In genomic region chr14:73432124-73432523, GRCh38 we compare ENCODE assay signal across 17 cellular contexts. TPM values are rescaled to one million over a fixed set of nuclear protein-coding genes. Genes with fewer than 3 reads are reported as not detected.
DNase-seq lines count a peak whose midpoint lies in the region; ATAC-seq, FAIRE-seq and TF ChIP-seq lines count a peak whose summit lies in the region.
"Had no signal": no experiment of that assay in that cellular context is flagged by ENCODE, and none has a peak within 500 bp of the region (broad histone marks: within the 10 kb centered on the region; RNA-seq: fewer than 3 reads in every experiment).

No MANE protein-coding gene starts in this region.

- ATAC-seq in HepG2 = no peak
- ATAC-seq in right lobe of liver = no peak
- no peak for ATAC-seq in foreskin keratinocyte
- ATAC-seq in upper lobe of right lung = no peak
- no peak for ATAC-seq in GM21360 (IDR thresholded peaks at IDR 0.05; ENCODE audit: unreplicated experiment)
- ATAC-seq: CD8-positive, alpha-beta T cell had no signal

- CTCF ChIA-PET in HepG2 (lab: Yijun Ruan, JAX; ENCODE audit: low intra/inter-chr PET ratio, low total read pairs) (no interaction called here), OCI-LY7 (lab: Charles Lee; ENCODE audit: unreplicated experiment) (no interaction called here)

- TF ChIP-seq POLR2A in HepG2 (IDR thresholded peaks at IDR 0.05; ENCODE audit: insufficient read depth in 1 of 2, low read depth in 2 of 2, low read length in 2 of 2) = no peak
- no peak for TF ChIP-seq POLR2A in right lobe of liver (IDR thresholded peaks at IDR 0.05)

- H3K27me3 ChIP-seq in HepG2 (ENCODE audit: control insufficient read depth in 1 of 2, insufficient read depth in 2 of 2, low read length in 2 of 2) = no peaks in the 10 kb centered on the region
- no peaks in the 10 kb centered on the region for H3K27me3 ChIP-seq in right lobe of liver
- H3K27me3 ChIP-seq in foreskin keratinocyte = no peaks in the 10 kb centered on the region
- no peaks in the 10 kb centered on the region for H3K27me3 ChIP-seq in upper lobe of right lung
- H3K27me3 ChIP-seq: BLaER1 had no signal

- no peak overlapping the region for H3K9ac ChIP-seq in HepG2 (ENCODE audit: insufficient read depth, low read depth, low read length)
- H3K9ac ChIP-seq: BLaER1, GM23248, KMS-11 had no signal

- DNase-seq in HepG2 (ENCODE audit: low spot score) (no peak), right lobe of liver (no peak), OCI-LY7 (ENCODE audit: low spot score) (no peak), foreskin keratinocyte (no peak), urothelium cell line (ENCODE audit: low spot score) (no peak), upper lobe of right lung (no peak), iPS-NIHi7 (ENCODE audit: extremely low spot score) (no peak)
- DNase-seq: Calu3; CD8-positive, alpha-beta T cell; GM23248 had no signal

- no TSS peak for BruUV-seq in HepG2 (replicated peaks; lab: Mats Ljungman, UMichigan)
- TSS peak; percentile 45 for BruUV-seq in OCI-LY7 (replicated peaks; lab: Mats Ljungman, UMichigan)

- POLR2A ChIA-PET in HepG2 (lab: Yijun Ruan, JAX) (interaction anchor here (1.0 kb wide), 1 partner anchor 30 kb away, joined by 4 read pairs; no protein-coding TSS in a partner anchor), OCI-LY7 (lab: Charles Lee) (interaction anchor here (1.2 kb wide), 1 partner anchor 12 kb away, joined by 4 read pairs; no protein-coding TSS in a partner anchor)

- H3K4me2 ChIP-seq in HepG2 (ENCODE audit: low read depth, low read length) (no peak overlapping the region; the same call in 1 of the 2 replicates), OCI-LY7 (ENCODE audit: low read length) (no peak overlapping the region)
- H3K4me2 ChIP-seq: BLaER1, KMS-11 had no signal

- in situ Hi-C loops in HepG2 (cut with HindIII; ENCODE audit: extremely low pct_ligation_motif_present, low pct_unique_long_range_greater_than_20kb) = no loop called here

- H3K9me3 ChIP-seq in HepG2 (ENCODE audit: low read length) (no peaks in the 10 kb centered on the region), right lobe of liver (no peaks in the 10 kb centered on the region), OCI-LY7 (ENCODE audit: low read length) (no peaks in the 10 kb centered on the region), upper lobe of right lung (no peaks in the 10 kb centered on the region)
- H3K9me3 ChIP-seq: BLaER1, HAP-1 had no signal

- H4K20me1 ChIP-seq in HepG2 (ENCODE audit: insufficient read depth, low read length) (peaks cover 4% of the 10 kb centered on the region; the same call in 1 of the 2 replicates), OCI-LY7 (ENCODE audit: insufficient read depth, low read length) (no peaks in the 10 kb centered on the region)

- H3K36me3 ChIP-seq in HepG2 (replicated peaks in 1 of 2; ENCODE audit: control insufficient read depth in 1 of 2, insufficient read depth in 2 of 2, low read length in 2 of 2) (no peaks in the 10 kb centered on the region; a peak in 1 of 5 replicates), right lobe of liver (no peaks in the 10 kb centered on the region), OCI-LY7 (ENCODE audit: insufficient read depth, low read length) (no peaks in the 10 kb centered on the region), upper lobe of right lung (no peaks in the 10 kb centered on the region)
- H3K36me3 ChIP-seq: BLaER1, HAP-1 had no signal

- TF ChIP-seq EP300 in HepG2 (IDR thresholded peaks at IDR 0.05; ENCODE audit: low read depth in 2 of 2, low read length in 2 of 2) (no peak), HepG2 (CRISPR knock-in tag; IDR thresholded peaks at IDR 0.05; ENCODE audit: borderline replicate concordance) (no peak)

- intact Hi-C loops in HepG2 (cut with micrococcal nuclease; ENCODE audit: unreplicated experiment) = no loop called here
- intact Hi-C loops in right lobe of liver (cut with DNase I) = no loop called here
- intact Hi-C loops in OCI-LY7 (cut with micrococcal nuclease; ENCODE audit: unreplicated experiment) = no loop called here
- intact Hi-C loops in upper lobe of right lung (cut with DNase I) = no loop called here

- peaks cover 55% of the 10 kb centered on the region for H3K79me2 ChIP-seq in HepG2 (ENCODE audit: insufficient read depth, low read length)
- H3K79me2 ChIP-seq in OCI-LY7 (ENCODE audit: insufficient read depth, low read depth, low read length) = peaks cover 5% of the 10 kb centered on the region

- H3K4me1 ChIP-seq in HepG2 (ENCODE audit: insufficient read depth, low read length) = peaks cover 52% of the 10 kb centered on the region
- peaks cover 0 to 40% (median 9%) of the 10 kb centered on the region in 4 donors for H3K4me1 ChIP-seq in right lobe of liver
- H3K4me1 ChIP-seq in OCI-LY7 (ENCODE audit: insufficient read depth, low read length, poor library complexity, severe bottlenecking) = peaks cover 6% of the 10 kb centered on the region
- H3K4me1 ChIP-seq in foreskin keratinocyte = no peaks in the 10 kb centered on the region
- H3K4me1 ChIP-seq in upper lobe of right lung = peaks cover 10% of the 10 kb centered on the region
- H3K4me1 ChIP-seq: HAP-1 had no signal

- H3K9me2 ChIP-seq in OCI-LY7 (ENCODE audit: insufficient read depth, low read length) = no peaks in the 10 kb centered on the region

- no peak overlapping the region for H3K27ac ChIP-seq in HepG2 (ENCODE audit: extremely low read length, insufficient read depth, low read length)
- H3K27ac ChIP-seq in right lobe of liver = no peak overlapping the region
- H3K27ac ChIP-seq in OCI-LY7 (ENCODE audit: low read depth, low read length, poor library complexity, severe bottlenecking) = no peak overlapping the region
- peak overlapping the region; percentile 26 for H3K27ac ChIP-seq in foreskin keratinocyte
- H3K27ac ChIP-seq in upper lobe of right lung = no peak overlapping the region
- H3K27ac ChIP-seq: BLaER1, GM23248, KMS-11 had no signal

- no peak for FAIRE-seq in HepG2 (lab: Jason Lieb, UNC)
- FAIRE-seq in urothelium cell line (lab: Jason Lieb, UNC) = peak; percentile 53
- FAIRE-seq: G401.6, GM12891, GM19239 had no signal

- H3K4me3 ChIP-seq in HepG2 (replicated peaks in 1 of 3; ENCODE audit: insufficient read depth in 1 of 3, low read depth in 2 of 3, low read length in 3 of 3) (no peak overlapping the region), right lobe of liver (no peak overlapping the region), OCI-LY7 (ENCODE audit: low read depth, low read length, poor library complexity, severe bottlenecking) (no peak overlapping the region), upper lobe of right lung (no peak overlapping the region)
- H3K4me3 ChIP-seq: BLaER1, GM23248, HAP-1 had no signal

- TF ChIP-seq CTCF in HepG2 (CRISPR knock-in tag; IDR thresholded peaks at IDR 0.05) = no peak
- TF ChIP-seq CTCF in right lobe of liver (IDR thresholded peaks at IDR 0.05) = no peak
- TF ChIP-seq CTCF in OCI-LY7 (conservative IDR thresholded peaks at IDR 0.05; ENCODE audit: low read length) = no peak
- TF ChIP-seq CTCF in foreskin keratinocyte (conservative IDR thresholded peaks at IDR 0.05) = no peak
- TF ChIP-seq CTCF in upper lobe of right lung (IDR thresholded peaks at IDR 0.05) = no peak

- WGBS in HepG2 (ENCODE audit: low lambda C conversion rate) = 62% methylated on average over 3 of the region's 3 CpGs
- WGBS in right lobe of liver (ENCODE audit: insufficient coverage, low coverage, low lambda C conversion rate, missing lambda C conversion rate) = 40% methylated on average over 3 of the region's 3 CpGs

- TF ChIP-seq RAD21 in HepG2 (CRISPR knock-in tag; IDR thresholded peaks at IDR 0.05) = no peak

- H2AFZ ChIP-seq in HepG2 (ENCODE audit: low read length) (no peak overlapping the region), OCI-LY7 (ENCODE audit: low read length) (no peak overlapping the region)
- H2AFZ ChIP-seq: GM23248 had no signal

RNA-seq across cellular contexts. Expression of gene NUMB, which starts 26.2 kb away (rescaled TPM):
- total RNA-seq in HepG2 (2016; rRNA removed; fragmentation: Illumina TruSeq; extraction: Trizol) (20.3 and 27.7 TPM in 2 replicates), right lobe of liver (10 to 100 TPM; 28.3 to 48.4 (median 43.7) TPM), OCI-LY7 (2022) (81.1 and 87.8 TPM in 2 replicates), foreskin keratinocyte (42.5 and 42.6 TPM in 2 replicates), upper lobe of right lung (139 TPM)
- total RNA-seq in HepG2 (2016; cell fraction: cytosol; rRNA removed; fragmentation: Illumina TruSeq; extraction: Trizol; ENCODE audit: low read depth) = 5.7 and 8.8 TPM in 2 replicates
- total RNA-seq in HepG2 (2016; cell fraction: insoluble cytoplasmic fraction; rRNA removed; fragmentation: Illumina TruSeq; extraction: Trizol) = 22.2 and 31.9 TPM in 2 replicates
- 14.7 and 15.0 TPM in 2 replicates for total RNA-seq in HepG2 (2016; cell fraction: membrane; rRNA removed; fragmentation: Illumina TruSeq; extraction: Trizol)
- total RNA-seq in HepG2 (2016; cell fraction: nucleus; rRNA removed; fragmentation: Illumina TruSeq; extraction: Trizol) = 34.7 and 36.8 TPM in 2 replicates
- polyA plus RNA-seq in HepG2 (2011; rRNA removed) (71.1 and 77.1 TPM in 2 replicates), foreskin keratinocyte (26.1 and 27.6 TPM in 2 replicates)
- polyA plus RNA-seq in HepG2 (2011; cell fraction: cytosol; rRNA removed) = 46.5 and 51.7 TPM in 2 replicates
- 87.4 and 94.3 TPM in 2 replicates for polyA plus RNA-seq in HepG2 (2011; cell fraction: nucleus; rRNA removed)
- polyA plus RNA-seq in HepG2 (2012) = 32.2 and 36.9 TPM in 2 replicates
- polyA plus RNA-seq in HepG2 (2016; cell fraction: cytosol; fragmentation: Illumina TruSeq; extraction: Trizol; ENCODE audit: low read depth) = 2.7 and 3.2 TPM in 2 replicates
- polyA plus RNA-seq in HepG2 (2016; cell fraction: insoluble cytoplasmic fraction; fragmentation: Illumina TruSeq; extraction: Trizol; ENCODE audit: low read depth) = 41.7 and 43.4 TPM in 2 replicates
- polyA plus RNA-seq in HepG2 (2016; cell fraction: membrane; fragmentation: Illumina TruSeq; extraction: Trizol; ENCODE audit: low read depth) = 9.9 and 10.5 TPM in 2 replicates
- 52.2 and 60.2 TPM in 2 replicates for polyA plus RNA-seq in HepG2 (2016; cell fraction: nucleus; fragmentation: Illumina TruSeq; extraction: Trizol; ENCODE audit: insufficient read depth, low read depth)
- polyA minus RNA-seq in HepG2 (2011; rRNA and poly(A)+ RNA removed; ENCODE audit: low replicate concordance) = 149 and 174 TPM in 2 replicates
- polyA minus RNA-seq in HepG2 (2011; cell fraction: cytosol; rRNA and poly(A)+ RNA removed) = 41.3 and 51.9 TPM in 2 replicates
- 101 and 107 TPM in 2 replicates for polyA minus RNA-seq in HepG2 (2011; cell fraction: nucleus; rRNA and poly(A)+ RNA removed)
- total RNA-seq in OCI-LY7 (2014; rRNA removed; shearing (Covaris generic)) = 17.1 and 18.6 TPM in 2 replicates

RNA-seq across cellular contexts. Expression of gene RIOX1, which starts 58.6 kb away (rescaled TPM):
- total RNA-seq in HepG2 (2016; rRNA removed; fragmentation: Illumina TruSeq; extraction: Trizol) = 15.0 and 15.9 TPM in 2 replicates
- total RNA-seq in HepG2 (2016; cell fraction: cytosol; rRNA removed; fragmentation: Illumina TruSeq; extraction: Trizol; ENCODE audit: low read depth) = 1.1 and 1.4 TPM in 2 replicates
- 14.6 and 15.0 TPM in 2 replicates for total RNA-seq in HepG2 (2016; cell fraction: insoluble cytoplasmic fraction; rRNA removed; fragmentation: Illumina TruSeq; extraction: Trizol)
- total RNA-seq in HepG2 (2016; cell fraction: membrane; rRNA removed; fragmentation: Illumina TruSeq; extraction: Trizol) = 4.5 and 4.9 TPM in 2 replicates
- total RNA-seq in HepG2 (2016; cell fraction: nucleus; rRNA removed; fragmentation: Illumina TruSeq; extraction: Trizol) = 6.9 and 8.2 TPM in 2 replicates
- polyA plus RNA-seq in HepG2 (2011; rRNA removed) = 4.5 and 6.4 TPM in 2 replicates
- 5.1 and 5.6 TPM in 2 replicates for polyA plus RNA-seq in HepG2 (2011; cell fraction: cytosol; rRNA removed)
- polyA plus RNA-seq in HepG2 (2011; cell fraction: nucleus; rRNA removed) = 6.1 and 6.4 TPM in 2 replicates
- polyA plus RNA-seq in HepG2 (2012) = 3.6 and 4.5 TPM in 2 replicates
- 0.70 and 0.74 TPM in 2 replicates for polyA plus RNA-seq in HepG2 (2016; cell fraction: cytosol; fragmentation: Illumina TruSeq; extraction: Trizol; ENCODE audit: low read depth)
- 14.9 and 15.5 TPM in 2 replicates for polyA plus RNA-seq in HepG2 (2016; cell fraction: insoluble cytoplasmic fraction; fragmentation: Illumina TruSeq; extraction: Trizol; ENCODE audit: low read depth)
- polyA plus RNA-seq in HepG2 (2016; cell fraction: membrane; fragmentation: Illumina TruSeq; extraction: Trizol; ENCODE audit: low read depth) = 1.9 and 2.0 TPM in 2 replicates
- 8.8 and 10.1 TPM in 2 replicates for polyA plus RNA-seq in HepG2 (2016; cell fraction: nucleus; fragmentation: Illumina TruSeq; extraction: Trizol; ENCODE audit: insufficient read depth, low read depth)
- polyA minus RNA-seq in HepG2 (2011; rRNA and poly(A)+ RNA removed; ENCODE audit: low replicate concordance) = 12.5 and 31.8 TPM in 2 replicates
- 5.6 and 5.8 TPM in 2 replicates for polyA minus RNA-seq in HepG2 (2011; cell fraction: cytosol; rRNA and poly(A)+ RNA removed)
- 10.3 and 10.8 TPM in 2 replicates for polyA minus RNA-seq in HepG2 (2011; cell fraction: nucleus; rRNA and poly(A)+ RNA removed)
- total RNA-seq in right lobe of liver = 10 to 100 TPM in 2 of 6 experiments, 1 to 10 TPM in 4; 4.7 to 12.4 (median 5.7) TPM
- total RNA-seq in OCI-LY7 (2014; rRNA removed; shearing (Covaris generic)) = 33.5 and 36.4 TPM in 2 replicates
- total RNA-seq in OCI-LY7 (2022) = 21.0 and 21.7 TPM in 2 replicates
- 16.1 and 16.8 TPM in 2 replicates for total RNA-seq in foreskin keratinocyte
- polyA plus RNA-seq in foreskin keratinocyte = 10.7 and 12.2 TPM in 2 replicates
- 11.3 TPM for total RNA-seq in upper lobe of right lung
